8 cellular contexts compared by ENCODE assay signal in genomic region chr1:45302505-45303331, GRCh38. TPM values are rescaled to one million over a fixed set of nuclear protein-coding genes. Genes with fewer than 3 reads are reported as not detected.
DNase-seq lines count a peak whose midpoint lies in the region; ATAC-seq, FAIRE-seq and TF ChIP-seq lines count a peak whose summit lies in the region.

No MANE protein-coding gene starts in this region.

- no peaks in the 10 kb centered on the region for H3K9me3 Mint-ChIP-seq in natural killer cell treated with Interleukin-12 subunit alpha and Interleukin-12 subunit beta and Interleukin-15 and Interleukin-18, amount 100 ng/mL, for 72 hours

- DNase-seq in BE2C (no peak), NB4 (ENCODE audit: low read depth) (no peak), glomerular visceral epithelial cell (ENCODE audit: extremely low spot score) (no peak), urothelium cell line (ENCODE audit: low spot score) (no peak), superior temporal gyrus (ENCODE audit: extremely low spot score) (no peak), RCC 7860 (ENCODE audit: low spot score) (no peak)
- DNase-seq in natural killer cell treated with Interleukin-12 subunit alpha and Interleukin-12 subunit beta and Interleukin-15 and Interleukin-18, amount 100 ng/mL, for 72 hours (ENCODE audit: low spot score) = no peak

- no peaks in the 10 kb centered on the region for H3K9me3 ChIP-seq in BE2C
- no peaks in the 10 kb centered on the region for H3K9me3 ChIP-seq in ectodermal cell (ENCODE audit: control insufficient read depth, low read length)

- no peaks in the 10 kb centered on the region for H3K36me3 ChIP-seq in BE2C
- H3K36me3 ChIP-seq in ectodermal cell (ENCODE audit: control insufficient read depth, insufficient read depth, low read length) = no peaks in the 10 kb centered on the region

- H3K27me3 ChIP-seq in BE2C (no peaks in the 10 kb centered on the region), ectodermal cell (ENCODE audit: control insufficient read depth, insufficient read depth, low read length, poor library complexity, severe bottlenecking) (no peaks in the 10 kb centered on the region)

- H3K4me1 ChIP-seq in BE2C (no peaks in the 10 kb centered on the region), ectodermal cell (ENCODE audit: control insufficient read depth, insufficient read depth, low read length) (peaks cover 20% of the 10 kb centered on the region)

- no peak for FAIRE-seq in urothelium cell line (lab: Jason Lieb, UNC)
- no peak for FAIRE-seq in RCC 7860 (lab: Jason Lieb, UNC)

- 65 to 71% methylated on average over 25 of the region's 25 CpGs for WGBS in ectodermal cell, 2 experiments

- no peaks in the 10 kb centered on the region for H3K27me3 Mint-ChIP-seq in natural killer cell treated with Interleukin-12 subunit alpha and Interleukin-12 subunit beta and Interleukin-15 and Interleukin-18, amount 100 ng/mL, for 72 hours

- TF ChIP-seq POLR2A in NB4 (IDR thresholded peaks at IDR 0.05; ENCODE audit: extremely low read depth, insufficient read length) = no peak

- H3K27ac Mint-ChIP-seq in natural killer cell treated with Interleukin-12 subunit alpha and Interleukin-12 subunit beta and Interleukin-15 and Interleukin-18, amount 100 ng/mL, for 72 hours = peak overlapping the region; percentile 90 to 92

- peak overlapping the region; percentile 87 for H3K4me3 Mint-ChIP-seq in natural killer cell treated with Interleukin-12 subunit alpha and Interleukin-12 subunit beta and Interleukin-15 and Interleukin-18, amount 100 ng/mL, for 72 hours

- H3K27ac ChIP-seq in ectodermal cell (ENCODE audit: insufficient read depth, low read depth, low read length, poor library complexity, severe bottlenecking) = peak overlapping the region; percentile 44

- no peaks in the 10 kb centered on the region for H3K36me3 Mint-ChIP-seq in natural killer cell treated with Interleukin-12 subunit alpha and Interleukin-12 subunit beta and Interleukin-15 and Interleukin-18, amount 100 ng/mL, for 72 hours

- H3K4me3 ChIP-seq in BE2C (ENCODE audit: low read depth, low read length) (peak overlapping the region; percentile 55), NB4 (ENCODE audit: low read depth, low read length) (peak overlapping the region; percentile 61), ectodermal cell (ENCODE audit: insufficient read depth, low read depth, low read length) (peak overlapping the region; percentile 69)

- TF ChIP-seq CTCF in BE2C (IDR thresholded peaks at IDR 0.05; ENCODE audit: low read depth, low read length) (no peak), NB4 (IDR thresholded peaks at IDR 0.05; ENCODE audit: low read depth, low read length) (no peak)

- ATAC-seq in natural killer cell treated with Interleukin-12 subunit alpha and Interleukin-12 subunit beta and Interleukin-15 and Interleukin-18, amount 100 ng/mL, for 72 hours = no peak

- peaks cover 20 to 25% of the 10 kb centered on the region in 2 donors for H3K4me1 Mint-ChIP-seq in natural killer cell treated with Interleukin-12 subunit alpha and Interleukin-12 subunit beta and Interleukin-15 and Interleukin-18, amount 100 ng/mL, for 72 hours (ENCODE audit: low read depth in 2 of 2)

RNA-seq across cellular contexts. Expression of gene HPDL, which starts 24.0 kb away (rescaled TPM):
- 6.4 TPM for polyA plus RNA-seq in BE2C (2012; ENCODE audit: insufficient read depth, insufficient read length, low read depth)
- 3.0 TPM for polyA plus RNA-seq in ectodermal cell (2013, experiment 1 of 4)
- 2.3 TPM for polyA plus RNA-seq in ectodermal cell (2013, experiment 2 of 4)
- polyA plus RNA-seq in ectodermal cell (2013, experiment 3 of 4) = 1.3 TPM
- 1.4 TPM for polyA plus RNA-seq in ectodermal cell (2013, experiment 4 of 4)
- total RNA-seq in natural killer cell treated with Interleukin-12 subunit alpha and Interleukin-12 subunit beta and Interleukin-15 and Interleukin-18, amount 100 ng/mL, for 72 hours = 10 to 100 TPM in 1 of 2 donors, 1 to 10 TPM in 1; 8.6 to 51.9 TPM

RNA-seq across cellular contexts. Expression of gene TOE1, which starts 37.3 kb away (rescaled TPM):
- 16.9 TPM for polyA plus RNA-seq in BE2C (2012; ENCODE audit: insufficient read depth, insufficient read length, low read depth)
- 10.2 TPM for polyA plus RNA-seq in ectodermal cell (2013, experiment 1 of 4)
- 17.8 TPM for polyA plus RNA-seq in ectodermal cell (2013, experiment 2 of 4)
- polyA plus RNA-seq in ectodermal cell (2013, experiment 3 of 4) = 10.9 TPM
- 12.0 TPM for polyA plus RNA-seq in ectodermal cell (2013, experiment 4 of 4)
- total RNA-seq in natural killer cell treated with Interleukin-12 subunit alpha and Interleukin-12 subunit beta and Interleukin-15 and Interleukin-18, amount 100 ng/mL, for 72 hours = 10 to 100 TPM; 29.8 to 43.6 TPM

RNA-seq across cellular contexts. Expression of gene MUTYH, which starts 37.5 kb away (rescaled TPM):
- 41.3 TPM for polyA plus RNA-seq in BE2C (2012; ENCODE audit: insufficient read depth, insufficient read length, low read depth)
- polyA plus RNA-seq in ectodermal cell (2013, experiment 1 of 4) = 58.6 TPM
- 48.3 TPM for polyA plus RNA-seq in ectodermal cell (2013, experiment 2 of 4)
- 51.6 TPM for polyA plus RNA-seq in ectodermal cell (2013, experiment 3 of 4)
- 52.8 TPM for polyA plus RNA-seq in ectodermal cell (2013, experiment 4 of 4)
- total RNA-seq in natural killer cell treated with Interleukin-12 subunit alpha and Interleukin-12 subunit beta and Interleukin-15 and Interleukin-18, amount 100 ng/mL, for 72 hours = 10 to 100 TPM; 30.5 to 63.2 TPM
